8 cellular contexts compared by ENCODE assay signal in genomic region chr1:66752000-66752592, GRCh38. TPM values are rescaled to one million over a fixed set of nuclear protein-coding genes. Genes with fewer than 3 reads are reported as not detected.
A peak's percentile ranks its signal among the peaks of the same experiment; 100 is the strongest.
DNase-seq lines count a peak whose midpoint lies in the region; ATAC-seq and TF ChIP-seq lines count a peak whose summit lies in the region.

Gene DYNLT5, plus strand, starts transcription at chr1:66752459. Its CDS starts 2,200 bp downstream, at chr1:66754659.

- peaks cover 21% of the 10 kb centered on the region for H3K4me1 Mint-ChIP-seq in activated T-cell treated with anti-CD3 and anti-CD28 coated beads, Interleukin-2, amount 50 U/mL, for 72 hours (ENCODE audit: low read depth)
- H3K4me1 Mint-ChIP-seq in neural progenitor cell, result peaks cover 11% of the 10 kb centered on the region

- peak within 1 kb of the TSS; percentile 73 to 84 for H3K4me3 Mint-ChIP-seq in activated T-cell treated with anti-CD3 and anti-CD28 coated beads, Interleukin-2, amount 50 U/mL, for 72 hours
- H3K4me3 Mint-ChIP-seq in neural progenitor cell, result peak within 1 kb of the TSS; percentile 78

- no peaks in the 10 kb centered on the region for H3K79me2 ChIP-seq in neural progenitor cell (ENCODE audit: low read depth)

- peaks cover 80% of the 10 kb centered on the region for H3K27me3 Mint-ChIP-seq in activated T-cell treated with anti-CD3 and anti-CD28 coated beads, Interleukin-2, amount 50 U/mL, for 72 hours (ENCODE audit: low read depth)
- no peaks in the 10 kb centered on the region for H3K27me3 Mint-ChIP-seq in neural progenitor cell (ENCODE audit: insufficient read depth, low read depth)

- no peaks in the 10 kb centered on the region for H3K36me3 Mint-ChIP-seq in activated T-cell treated with anti-CD3 and anti-CD28 coated beads, Interleukin-2, amount 50 U/mL, for 72 hours (ENCODE audit: insufficient read depth in 2 of 2)
- H3K36me3 Mint-ChIP-seq in neural progenitor cell, result no peaks in the 10 kb centered on the region

- H3K9me3 Mint-ChIP-seq in activated T-cell treated with anti-CD3 and anti-CD28 coated beads, Interleukin-2, amount 50 U/mL, for 72 hours, result no peaks in the 10 kb centered on the region
- H3K9me3 Mint-ChIP-seq in neural progenitor cell, result no peaks in the 10 kb centered on the region

- H3K9ac ChIP-seq in neural progenitor cell, result no peak within 1 kb of the TSS

- peak within 1 kb of the TSS; percentile 95 for H3K4me2 ChIP-seq in neural progenitor cell

- no peaks in the 10 kb centered on the region for H3K9me3 ChIP-seq in neural progenitor cell (ENCODE audit: low read depth)

- DNase-seq in ACHN, result peak; percentile 34
- DNase-seq in activated T-cell treated with anti-CD3 and anti-CD28 coated beads, Interleukin-2, amount 50 U/mL, for 72 hours, result peak; percentile 17 to 26
- DNase-seq in glomerular endothelial cell (ENCODE audit: extremely low read depth, low read depth, low spot score), result peak; percentile 34
- DNase-seq in neural progenitor cell (ENCODE audit: low spot score), result peak; percentile 77
- DNase-seq in omental fat pad (ENCODE audit: low spot score), result no peak

- H3K27ac ChIP-seq in neural progenitor cell, result no peak within 1 kb of the TSS

- peak within 1 kb of the TSS; percentile 59 for H3K4me3 ChIP-seq in neural progenitor cell

- in situ Hi-C loops in ACHN (cut with HindIII; ENCODE audit: low pct_ligation_motif_present, low pct_unique_long_range_greater_than_20kb, low sequenced_read_pairs), result no loop called here

- peaks cover 41% of the 10 kb centered on the region for H3K27me3 ChIP-seq in neural progenitor cell

- H4K20me1 ChIP-seq in neural progenitor cell (ENCODE audit: low read depth), result no peaks in the 10 kb centered on the region

- TF ChIP-seq CTCF in neural progenitor cell (IDR thresholded peaks at IDR 0.05) (peak; percentile 42), omental fat pad (IDR thresholded peaks at IDR 0.05) (no peak)

- H3K36me3 ChIP-seq in neural progenitor cell, result no peaks in the 10 kb centered on the region

- peak within 1 kb of the TSS; percentile 92 for H2AFZ ChIP-seq in neural progenitor cell (replicated peaks)

- H3F3A ChIP-seq in neural progenitor cell (ENCODE audit: low read depth), result peaks cover 5% of the 10 kb centered on the region

- H3K27ac Mint-ChIP-seq in activated T-cell treated with anti-CD3 and anti-CD28 coated beads, Interleukin-2, amount 50 U/mL, for 72 hours, result no peak within 1 kb of the TSS
- H3K27ac Mint-ChIP-seq in neural progenitor cell, result peak within 1 kb of the TSS; percentile 64

- no peaks in the 10 kb centered on the region for H3K4me1 ChIP-seq in neural progenitor cell

- ATAC-seq in GM21619 (IDR thresholded peaks at IDR 0.05; ENCODE audit: unreplicated experiment), result peak; percentile 56
- ATAC-seq in activated T-cell treated with anti-CD3 and anti-CD28 coated beads, Interleukin-2, amount 50 U/mL, for 72 hours (replicated peaks in 1 of 2), result peak; percentile 72 to 76
- no peak for ATAC-seq in omental fat pad (ENCODE audit: low FRiP score)
- ATAC-seq in HG02571 (IDR thresholded peaks at IDR 0.05; ENCODE audit: unreplicated experiment), result no peak
- ATAC-seq in GM21825 (IDR thresholded peaks at IDR 0.05; ENCODE audit: unreplicated experiment), result no peak

RNA-seq across cellular contexts. Expression of gene DYNLT5, which starts in this region (rescaled TPM):
- not detected for total RNA-seq in activated T-cell treated with anti-CD3 and anti-CD28 coated beads, Interleukin-2, amount 50 U/mL, for 72 hours
- total RNA-seq in glomerular endothelial cell (7.4 and 15.9 TPM in 2 replicates), neural progenitor cell (ENCODE audit: low replicate concordance) (0.22 TPM in 1 of 2 replicates, not detected in the other), omental fat pad (1 to 10 TPM in 3 of 4 donors, under 1 TPM in 1; 0.25 to 7.7 (median 4.1) TPM)

Comparison
In these comparisons a context has a peak if more than half of its experiments do, and no peak if none do; other contexts are left out.
1. Peak in DNase-seq and ATAC-seq in activated T-cell treated with anti-CD3 and anti-CD28 coated beads, Interleukin-2, amount 50 U/mL, for 72 hours; RNA of the gene not detected or under 1 TPM.
2. Peak in DNase-seq, H3K4me3 ChIP-seq and H3K4me2 ChIP-seq in neural progenitor cell; RNA of the gene not detected or under 1 TPM.